Comparison of ENCODE assay signal across 8 cellular contexts in genomic region chr10:26860542-26861325, GRCh38. TPM values are rescaled to one million over a fixed set of nuclear protein-coding genes. Genes with fewer than 3 reads are reported as not detected.
DNase-seq lines count a peak whose midpoint lies in the region; ATAC-seq, FAIRE-seq and TF ChIP-seq lines count a peak whose summit lies in the region.

Gene ABI1, minus strand, starts transcription at chr10:26860958. Its CDS starts 95 bp downstream, at chr10:26860863.

- DNase-seq in Caco-2, result peak; percentile 99 to 100
- DNase-seq in HTR-8/SVneo (ENCODE audit: insufficient read length, low spot score), result peak; percentile 86
- DNase-seq in NOMO-1 treated with dmso at 0.1 percent for 144 hours (lab: John Stamatoyannopoulos, UW; ENCODE audit: unreplicated experiment), result peak; percentile 99
- DNase-seq in activated CD8-positive, alpha-beta memory T cell treated with anti-CD3 and anti-CD28 coated beads for 48 hours (ENCODE audit: low read depth in 2 of 3, low spot score in 2 of 3), result peak; percentile 88 to 92 (median 91)
- peak; percentile 96 for DNase-seq in effector memory CD8-positive, alpha-beta T cell
- peak; percentile 100 for DNase-seq in medulla oblongata (ENCODE audit: extremely low spot score)
- peak; percentile 96 for DNase-seq in stimulated activated CD8-positive, alpha-beta memory T cell treated with anti-CD3 and anti-CD28 coated beads, Interleukin-12 subunit alpha, Interleukin-12 subunit beta, amount 100 ng/mL, for 1 hour (ENCODE audit: low read depth)

- no peaks in the 10 kb centered on the region for H3K9me3 Mint-ChIP-seq in Caco-2 (ENCODE audit: unreplicated experiment)
- H3K9me3 Mint-ChIP-seq in effector memory CD8-positive, alpha-beta T cell, result no peaks in the 10 kb centered on the region

- peaks cover 13% of the 10 kb centered on the region for H3K36me3 Mint-ChIP-seq in Caco-2 (ENCODE audit: insufficient read depth, unreplicated experiment)
- peaks cover 19% of the 10 kb centered on the region for H3K36me3 Mint-ChIP-seq in effector memory CD8-positive, alpha-beta T cell (ENCODE audit: insufficient read depth)

- CTCF ChIA-PET in Caco-2 (lab: Charles Lee), result interaction anchor here (0.6 to 1.8 kb wide), 9 partner anchors 9 to 287 kb away, joined by 3 to 6 read pairs (median 4); partner anchors contain the start of gene ANKRD26

- peaks cover 13% of the 10 kb centered on the region for H3K4me1 ChIP-seq in Caco-2

- peaks cover 26% of the 10 kb centered on the region for H3K4me1 Mint-ChIP-seq in Caco-2 (ENCODE audit: low read depth, unreplicated experiment)
- H3K4me1 Mint-ChIP-seq in effector memory CD8-positive, alpha-beta T cell (ENCODE audit: low read depth in 2 of 2), result peaks cover 20 to 26% of the 10 kb centered on the region in 2 donors

- peak; percentile 68 for ATAC-seq in GM21360 (IDR thresholded peaks at IDR 0.05; ENCODE audit: unreplicated experiment)
- peak; percentile 82 for ATAC-seq in effector memory CD8-positive, alpha-beta T cell (replicated peaks)

- H3K4me3 ChIP-seq in Caco-2 (ENCODE audit: low read depth, low read length), result peak within 1 kb of the TSS; percentile 82

- H3K9me3 ChIP-seq in Caco-2, result no peaks in the 10 kb centered on the region

- no peaks in the 10 kb centered on the region for H3K27me3 Mint-ChIP-seq in Caco-2 (ENCODE audit: insufficient read depth, unreplicated experiment)
- peaks cover 13 to 14% of the 10 kb centered on the region in 2 donors for H3K27me3 Mint-ChIP-seq in effector memory CD8-positive, alpha-beta T cell

- POLR2A ChIA-PET in Caco-2 (lab: Charles Lee), result interaction anchor here (1.0 kb wide), 1 partner anchor 19 kb away, joined by 3 read pairs; no protein-coding TSS in a partner anchor

- H3K27ac Mint-ChIP-seq in Caco-2 (ENCODE audit: unreplicated experiment), result peak within 1 kb of the TSS; percentile 99
- H3K27ac Mint-ChIP-seq in effector memory CD8-positive, alpha-beta T cell, result peak within 1 kb of the TSS; percentile 95 to 98

- peak within 1 kb of the TSS; percentile 97 for H3K4me3 Mint-ChIP-seq in Caco-2 (ENCODE audit: unreplicated experiment)
- H3K4me3 Mint-ChIP-seq in effector memory CD8-positive, alpha-beta T cell, result peak within 1 kb of the TSS; percentile 88 to 98

- BruUV-seq in Caco-2 (replicated peaks; lab: Mats Ljungman, UMichigan), result TSS peak; percentile 79

- H3K36me3 ChIP-seq in Caco-2 (ENCODE audit: control insufficient read depth, insufficient read depth, low read length), result no peaks in the 10 kb centered on the region

- intact Hi-C loops in Caco-2 (cut with micrococcal nuclease; ENCODE audit: unreplicated experiment), result loop anchor here (1.0 to 2.0 kb wide), 4 partner anchors 22 to 134 kb away; no protein-coding TSS in a partner anchor

- peak in 1 of 2 experiments; percentile 98 for TF ChIP-seq CTCF in Caco-2 (IDR thresholded peaks at IDR 0.05; ENCODE audit: insufficient read depth in 1 of 2, low read depth in 1 of 2, low read length in 1 of 2, severe bottlenecking in 1 of 2, unreplicated experiment in 1 of 2)

- FAIRE-seq in HTR-8/SVneo (lab: Jason Lieb, UNC), result peak; percentile 89

- no peaks in the 10 kb centered on the region for H3K27me3 ChIP-seq in Caco-2 (replicated peaks; ENCODE audit: control insufficient read depth, insufficient read depth, low read length)

RNA-seq across cellular contexts. Expression of gene ABI1, which starts in this region (rescaled TPM):
- total RNA-seq in Caco-2 (2022), result 89.6 and 95.8 TPM in 2 replicates

Comparison
In these comparisons a context has a peak if more than half of its experiments do, and no peak if none do; other contexts are left out.
1. Peak in every context shown above with its lines: DNase-seq, ATAC-seq and H3K4me3 ChIP-seq.